1 cellular context compared by ENCODE assay signal in genomic region chr2:113756088-113757058, GRCh38.
TF ChIP-seq lines count a peak whose summit lies in the region.

A gene with protein sequence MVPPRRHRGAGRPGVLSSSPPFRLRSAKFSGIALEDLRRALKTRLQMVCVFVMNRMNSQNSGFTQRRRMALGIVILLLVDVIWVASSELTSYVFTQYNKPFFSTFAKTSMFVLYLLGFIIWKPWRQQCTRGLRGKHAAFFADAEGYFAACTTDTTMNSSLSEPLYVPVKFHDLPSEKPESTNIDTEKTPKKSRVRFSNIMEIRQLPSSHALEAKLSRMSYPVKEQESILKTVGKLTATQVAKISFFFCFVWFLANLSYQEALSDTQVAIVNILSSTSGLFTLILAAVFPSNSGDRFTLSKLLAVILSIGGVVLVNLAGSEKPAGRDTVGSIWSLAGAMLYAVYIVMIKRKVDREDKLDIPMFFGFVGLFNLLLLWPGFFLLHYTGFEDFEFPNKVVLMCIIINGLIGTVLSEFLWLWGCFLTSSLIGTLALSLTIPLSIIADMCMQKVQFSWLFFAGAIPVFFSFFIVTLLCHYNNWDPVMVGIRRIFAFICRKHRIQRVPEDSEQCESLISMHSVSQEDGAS (minus strand): TSS chr2:113756642. CDS start chr2:113756409, 233 bp downstream.

TF ChIP-seq in HepG2, 621 proteins besides CTCF, POLR2A, EP300 and RAD21 (continued from another document and continues in another):
- TF ChIP-seq, protein P1, sequence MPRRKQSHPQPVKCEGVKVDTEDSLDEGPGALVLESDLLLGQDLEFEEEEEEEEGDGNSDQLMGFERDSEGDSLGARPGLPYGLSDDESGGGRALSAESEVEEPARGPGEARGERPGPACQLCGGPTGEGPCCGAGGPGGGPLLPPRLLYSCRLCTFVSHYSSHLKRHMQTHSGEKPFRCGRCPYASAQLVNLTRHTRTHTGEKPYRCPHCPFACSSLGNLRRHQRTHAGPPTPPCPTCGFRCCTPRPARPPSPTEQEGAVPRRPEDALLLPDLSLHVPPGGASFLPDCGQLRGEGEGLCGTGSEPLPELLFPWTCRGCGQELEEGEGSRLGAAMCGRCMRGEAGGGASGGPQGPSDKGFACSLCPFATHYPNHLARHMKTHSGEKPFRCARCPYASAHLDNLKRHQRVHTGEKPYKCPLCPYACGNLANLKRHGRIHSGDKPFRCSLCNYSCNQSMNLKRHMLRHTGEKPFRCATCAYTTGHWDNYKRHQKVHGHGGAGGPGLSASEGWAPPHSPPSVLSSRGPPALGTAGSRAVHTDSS (CRISPR knock-in tag; conservative IDR thresholded peaks at IDR 0.05) = no peak
- TF ChIP-seq HES4 (CRISPR knock-in tag; IDR thresholded peaks at IDR 0.05; ENCODE audit: borderline replicate concordance) = peak; percentile 95; the same call in 1 of the 2 replicates
- TF ChIP-seq, protein P2, sequence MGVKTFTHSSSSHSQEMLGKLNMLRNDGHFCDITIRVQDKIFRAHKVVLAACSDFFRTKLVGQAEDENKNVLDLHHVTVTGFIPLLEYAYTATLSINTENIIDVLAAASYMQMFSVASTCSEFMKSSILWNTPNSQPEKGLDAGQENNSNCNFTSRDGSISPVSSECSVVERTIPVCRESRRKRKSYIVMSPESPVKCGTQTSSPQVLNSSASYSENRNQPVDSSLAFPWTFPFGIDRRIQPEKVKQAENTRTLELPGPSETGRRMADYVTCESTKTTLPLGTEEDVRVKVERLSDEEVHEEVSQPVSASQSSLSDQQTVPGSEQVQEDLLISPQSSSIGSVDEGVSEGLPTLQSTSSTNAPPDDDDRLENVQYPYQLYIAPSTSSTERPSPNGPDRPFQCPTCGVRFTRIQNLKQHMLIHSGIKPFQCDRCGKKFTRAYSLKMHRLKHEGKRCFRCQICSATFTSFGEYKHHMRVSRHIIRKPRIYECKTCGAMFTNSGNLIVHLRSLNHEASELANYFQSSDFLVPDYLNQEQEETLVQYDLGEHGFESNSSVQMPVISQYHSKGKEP (CRISPR knock-in tag; IDR thresholded peaks at IDR 0.05) = no peak; the same call in none of the 2 replicates
- peak; percentile 77; the same call in 1 of the 2 replicates for TF ChIP-seq RFX5 (IDR thresholded peaks at IDR 0.05; ENCODE audit: low read depth, low read length)
- TF ChIP-seq ZSCAN9 (CRISPR knock-in tag; IDR thresholded peaks at IDR 0.05; ENCODE audit: borderline replicate concordance) = peak; percentile 91; the same call in 1 of the 2 replicates
- TF ChIP-seq CAMTA2 (CRISPR knock-in tag; IDR thresholded peaks at IDR 0.05; ENCODE audit: borderline replicate concordance) = peak; percentile 87; the same call in 1 of the 2 replicates
- no peak for TF ChIP-seq CC2D1A (CRISPR knock-in tag; IDR thresholded peaks at IDR 0.05)
- no peak for TF ChIP-seq FIP1L1 (IDR thresholded peaks at IDR 0.05; ENCODE audit: borderline replicate concordance, insufficient read depth, low read depth, low read length)
- no peak for TF ChIP-seq FOXJ3 (CRISPR knock-in tag; IDR thresholded peaks at IDR 0.05; ENCODE audit: borderline replicate concordance)
- no peak for TF ChIP-seq FLYWCH1 (CRISPR knock-in tag; IDR thresholded peaks at IDR 0.05)
- peak; percentile 90 for TF ChIP-seq ZNF841 (CRISPR knock-in tag; IDR thresholded peaks at IDR 0.05; ENCODE audit: borderline replicate concordance)
- TF ChIP-seq ATF1 (CRISPR knock-in tag; IDR thresholded peaks at IDR 0.05) = peak; percentile 96
- TF ChIP-seq, protein P3, sequence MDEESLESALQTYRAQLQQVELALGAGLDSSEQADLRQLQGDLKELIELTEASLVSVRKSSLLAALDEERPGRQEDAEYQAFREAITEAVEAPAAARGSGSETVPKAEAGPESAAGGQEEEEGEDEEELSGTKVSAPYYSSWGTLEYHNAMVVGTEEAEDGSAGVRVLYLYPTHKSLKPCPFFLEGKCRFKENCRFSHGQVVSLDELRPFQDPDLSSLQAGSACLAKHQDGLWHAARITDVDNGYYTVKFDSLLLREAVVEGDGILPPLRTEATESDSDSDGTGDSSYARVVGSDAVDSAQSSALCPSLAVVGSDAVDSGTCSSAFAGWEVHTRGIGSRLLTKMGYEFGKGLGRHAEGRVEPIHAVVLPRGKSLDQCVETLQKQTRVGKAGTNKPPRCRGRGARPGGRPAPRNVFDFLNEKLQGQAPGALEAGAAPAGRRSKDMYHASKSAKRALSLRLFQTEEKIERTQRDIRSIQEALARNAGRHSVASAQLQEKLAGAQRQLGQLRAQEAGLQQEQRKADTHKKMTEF (CRISPR knock-in tag; IDR thresholded peaks at IDR 0.05) = peak; percentile 96
- TF ChIP-seq ZNF605 (CRISPR knock-in tag; IDR thresholded peaks at IDR 0.05) = peak; percentile 89
- peak; percentile 94; the same call in 1 of the 2 replicates for TF ChIP-seq FOXC1 (CRISPR knock-in tag; IDR thresholded peaks at IDR 0.05; ENCODE audit: borderline replicate concordance)
- TF ChIP-seq ZNF354B (CRISPR knock-in tag; IDR thresholded peaks at IDR 0.05) = no peak
- 0 out of 2 replicates have a peak, but pooled peaks have one; percentile 59 for TF ChIP-seq MZF1 (CRISPR knock-in tag; IDR thresholded peaks at IDR 0.05; ENCODE audit: borderline replicate concordance)
- TF ChIP-seq, protein P4, sequence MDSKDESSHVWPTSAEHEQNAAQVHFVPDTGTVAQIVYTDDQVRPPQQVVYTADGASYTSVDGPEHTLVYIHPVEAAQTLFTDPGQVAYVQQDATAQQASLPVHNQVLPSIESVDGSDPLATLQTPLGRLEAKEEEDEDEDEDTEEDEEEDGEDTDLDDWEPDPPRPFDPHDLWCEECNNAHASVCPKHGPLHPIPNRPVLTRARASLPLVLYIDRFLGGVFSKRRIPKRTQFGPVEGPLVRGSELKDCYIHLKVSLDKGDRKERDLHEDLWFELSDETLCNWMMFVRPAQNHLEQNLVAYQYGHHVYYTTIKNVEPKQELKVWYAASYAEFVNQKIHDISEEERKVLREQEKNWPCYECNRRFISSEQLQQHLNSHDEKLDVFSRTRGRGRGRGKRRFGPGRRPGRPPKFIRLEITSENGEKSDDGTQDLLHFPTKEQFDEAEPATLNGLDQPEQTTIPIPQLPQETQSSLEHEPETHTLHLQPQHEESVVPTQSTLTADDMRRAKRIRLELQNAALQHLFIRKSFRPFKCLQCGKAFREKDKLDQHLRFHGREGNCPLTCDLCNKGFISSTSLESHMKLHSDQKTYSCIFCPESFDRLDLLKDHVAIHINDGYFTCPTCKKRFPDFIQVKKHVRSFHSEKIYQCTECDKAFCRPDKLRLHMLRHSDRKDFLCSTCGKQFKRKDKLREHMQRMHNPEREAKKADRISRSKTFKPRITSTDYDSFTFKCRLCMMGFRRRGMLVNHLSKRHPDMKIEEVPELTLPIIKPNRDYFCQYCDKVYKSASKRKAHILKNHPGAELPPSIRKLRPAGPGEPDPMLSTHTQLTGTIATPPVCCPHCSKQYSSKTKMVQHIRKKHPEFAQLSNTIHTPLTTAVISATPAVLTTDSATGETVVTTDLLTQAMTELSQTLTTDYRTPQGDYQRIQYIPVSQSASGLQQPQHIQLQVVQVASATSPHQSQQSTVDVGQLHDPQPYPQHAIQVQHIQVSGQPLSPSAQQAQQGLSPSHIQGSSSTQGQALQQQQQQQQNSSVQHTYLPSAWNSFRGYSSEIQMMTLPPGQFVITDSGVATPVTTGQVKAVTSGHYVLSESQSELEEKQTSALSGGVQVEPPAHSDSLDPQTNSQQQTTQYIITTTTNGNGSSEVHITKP (CRISPR knock-in tag; IDR thresholded peaks at IDR 0.05; ENCODE audit: low read depth) = peak; percentile 65; the same call in 1 of the 2 replicates
- 0 out of 2 replicates have a peak, but pooled peaks have one; percentile 8 for TF ChIP-seq SIX1 (CRISPR knock-in tag; IDR thresholded peaks at IDR 0.05; ENCODE audit: borderline replicate concordance)
- TF ChIP-seq NFE2L2 (IDR thresholded peaks at IDR 0.05; ENCODE audit: low read length) = no peak
- TF ChIP-seq MIER2 (CRISPR knock-in tag; IDR thresholded peaks at IDR 0.05) = no peak
- peak; percentile 98 for TF ChIP-seq MYC (CRISPR knock-in tag; IDR thresholded peaks at IDR 0.05; ENCODE audit: borderline replicate concordance)
- TF ChIP-seq AGO2 (optimal IDR thresholded peaks at IDR 0.05; ENCODE audit: low read depth, low read length) = peak; percentile 94
- TF ChIP-seq ZSCAN29 (CRISPR knock-in tag; conservative IDR thresholded peaks at IDR 0.05) = 0 out of 2 replicates have a peak, but pooled peaks have one; percentile 66
- TF ChIP-seq ZNF7 (CRISPR knock-in tag; IDR thresholded peaks at IDR 0.05) = no peak
- peak; percentile 81 for TF ChIP-seq IKZF4 (CRISPR knock-in tag; IDR thresholded peaks at IDR 0.05; ENCODE audit: borderline replicate concordance, low read depth, not compliant biosample characterization)
- TF ChIP-seq ZNF101 (CRISPR knock-in tag; IDR thresholded peaks at IDR 0.05; ENCODE audit: borderline replicate concordance, low read depth) = peak; percentile 92; the same call in 1 of the 2 replicates
- 0 out of 2 replicates have a peak, but pooled peaks have one; percentile 34 for TF ChIP-seq ZBTB46 (CRISPR knock-in tag; IDR thresholded peaks at IDR 0.05; ENCODE audit: borderline replicate concordance)
- TF ChIP-seq NR2C2 (CRISPR knock-in tag; IDR thresholded peaks at IDR 0.05; ENCODE audit: borderline replicate concordance) = peak; percentile 86
- TF ChIP-seq HOMEZ (CRISPR knock-in tag; IDR thresholded peaks at IDR 0.05; ENCODE audit: low read depth) = peak; percentile 88
- no peak for TF ChIP-seq PTBP1 (IDR thresholded peaks at IDR 0.05; ENCODE audit: low read depth, low read length, poor library complexity, severe bottlenecking)
- TF ChIP-seq, protein P5, sequence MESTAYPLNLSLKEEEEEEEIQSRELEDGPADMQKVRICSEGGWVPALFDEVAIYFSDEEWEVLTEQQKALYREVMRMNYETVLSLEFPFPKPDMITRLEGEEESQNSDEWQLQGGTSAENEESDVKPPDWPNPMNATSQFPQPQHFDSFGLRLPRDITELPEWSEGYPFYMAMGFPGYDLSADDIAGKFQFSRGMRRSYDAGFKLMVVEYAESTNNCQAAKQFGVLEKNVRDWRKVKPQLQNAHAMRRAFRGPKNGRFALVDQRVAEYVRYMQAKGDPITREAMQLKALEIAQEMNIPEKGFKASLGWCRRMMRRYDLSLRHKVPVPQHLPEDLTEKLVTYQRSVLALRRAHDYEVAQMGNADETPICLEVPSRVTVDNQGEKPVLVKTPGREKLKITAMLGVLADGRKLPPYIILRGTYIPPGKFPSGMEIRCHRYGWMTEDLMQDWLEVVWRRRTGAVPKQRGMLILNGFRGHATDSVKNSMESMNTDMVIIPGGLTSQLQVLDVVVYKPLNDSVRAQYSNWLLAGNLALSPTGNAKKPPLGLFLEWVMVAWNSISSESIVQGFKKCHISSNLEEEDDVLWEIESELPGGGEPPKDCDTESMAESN (CRISPR knock-in tag; conservative IDR thresholded peaks at IDR 0.05) = peak; percentile 83
- peak; percentile 98 for TF ChIP-seq ZNF772 (CRISPR knock-in tag; IDR thresholded peaks at IDR 0.05)
- TF ChIP-seq HNF1B (CRISPR knock-in tag; IDR thresholded peaks at IDR 0.05) = peak; percentile 93
- peak; percentile 85 for TF ChIP-seq AKAP8 (CRISPR knock-in tag; IDR thresholded peaks at IDR 0.05)
- TF ChIP-seq SP4 (CRISPR knock-in tag; IDR thresholded peaks at IDR 0.05) = peak; percentile 85; the same call in 1 of the 2 replicates
- peak; percentile 81; the same call in 1 of the 2 replicates for TF ChIP-seq NR3C1 (CRISPR knock-in tag; IDR thresholded peaks at IDR 0.05)
- TF ChIP-seq ZNF414 (CRISPR knock-in tag; IDR thresholded peaks at IDR 0.05) = peak; percentile 81
- peak; percentile 97 for TF ChIP-seq ZNF747 (CRISPR knock-in tag; IDR thresholded peaks at IDR 0.05; ENCODE audit: borderline replicate concordance)
- TF ChIP-seq ATM (IDR thresholded peaks at IDR 0.05; ENCODE audit: borderline replicate concordance) = no peak
- TF ChIP-seq ZBTB1 (CRISPR knock-in tag; IDR thresholded peaks at IDR 0.05; ENCODE audit: borderline replicate concordance) = peak; percentile 63; the same call in 1 of the 2 replicates
- peak; percentile 30; the same call in 1 of the 2 replicates for TF ChIP-seq ZNF460 (CRISPR knock-in tag; IDR thresholded peaks at IDR 0.05; ENCODE audit: borderline replicate concordance)
